1 cellular context compared by ENCODE assay signal in the genomic region with DNA sequence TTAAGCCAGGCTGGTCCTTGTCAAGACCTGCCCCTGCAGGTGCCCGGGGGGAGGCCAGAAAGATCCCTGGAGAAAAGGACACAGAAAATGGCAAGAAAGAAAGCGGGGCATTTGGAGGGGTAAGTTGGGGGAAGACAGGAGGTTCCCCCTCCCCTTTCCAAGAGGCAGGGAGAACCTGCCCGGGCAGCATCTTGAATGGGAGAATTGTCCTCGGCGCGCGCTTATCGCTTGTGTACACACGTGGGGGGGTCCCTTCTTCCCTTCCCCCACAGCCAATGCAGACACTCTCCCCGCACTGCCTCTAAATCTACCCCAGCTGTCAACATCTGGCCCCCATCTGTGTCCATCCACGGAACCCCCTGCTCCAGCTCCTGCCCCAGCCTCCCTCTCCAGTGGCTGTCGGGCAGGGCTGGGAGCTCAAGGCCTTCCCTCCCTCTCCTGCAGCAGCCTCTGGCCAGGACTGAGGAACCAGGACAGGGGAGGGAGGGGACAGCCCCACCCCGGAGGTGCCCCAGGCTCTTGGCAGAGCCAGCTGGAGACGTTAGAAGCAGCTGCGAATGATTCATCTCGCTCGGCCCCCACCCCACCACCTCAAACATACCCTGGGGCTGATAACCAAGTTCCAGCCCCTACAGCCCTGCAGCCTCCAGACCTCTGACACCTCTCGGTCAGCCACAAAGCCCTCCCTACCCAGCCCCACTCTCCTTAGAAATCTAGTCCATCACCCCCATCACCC.
TF ChIP-seq lines count a peak whose summit lies in the region.

No MANE protein-coding gene starts in this region.

TF ChIP-seq in HepG2, 621 proteins besides CTCF, POLR2A, EP300 and RAD21 (continued from another document and continues in another):
- TF ChIP-seq KIAA2018 (CRISPR knock-in tag; IDR thresholded peaks at IDR 0.05; ENCODE audit: borderline replicate concordance) = no peak
- peak; percentile 94 for TF ChIP-seq FOSL2 (CRISPR knock-in tag; IDR thresholded peaks at IDR 0.05)
- TF ChIP-seq ZNF350 (CRISPR knock-in tag; IDR thresholded peaks at IDR 0.05; ENCODE audit: borderline replicate concordance, low read depth) = peak; percentile 55; the same call in 1 of the 2 replicates
- no peak for TF ChIP-seq ZNF607 (CRISPR knock-in tag; IDR thresholded peaks at IDR 0.05; ENCODE audit: borderline replicate concordance)
- TF ChIP-seq KMT2B (CRISPR knock-in tag; IDR thresholded peaks at IDR 0.05) = no peak
- no peak for TF ChIP-seq ZNF496 (CRISPR knock-in tag; IDR thresholded peaks at IDR 0.05; ENCODE audit: insufficient replicate concordance)
- no peak for TF ChIP-seq SKI (IDR thresholded peaks at IDR 0.05; ENCODE audit: partially characterized antibody)
- TF ChIP-seq ZNF569 (CRISPR knock-in tag; IDR thresholded peaks at IDR 0.05; ENCODE audit: borderline replicate concordance) = no peak
- no peak for TF ChIP-seq ZSCAN22 (CRISPR knock-in tag; IDR thresholded peaks at IDR 0.05)
- TF ChIP-seq CREBL2 (CRISPR knock-in tag; IDR thresholded peaks at IDR 0.05; ENCODE audit: borderline replicate concordance) = no peak
- no peak for TF ChIP-seq SOX13 (IDR thresholded peaks at IDR 0.05)
- peak in 1 of 2 experiments; percentile 53; a peak in 2 of 4 replicates for TF ChIP-seq SOX13 (CRISPR knock-in tag; conservative IDR thresholded peaks at IDR 0.05 in 1 of 2, IDR thresholded peaks at IDR 0.05 in 1 of 2)
- TF ChIP-seq ZFX (CRISPR knock-in tag; IDR thresholded peaks at IDR 0.05; ENCODE audit: low read depth) = no peak
- TF ChIP-seq FLYWCH1 (CRISPR knock-in tag; IDR thresholded peaks at IDR 0.05) = no peak
- TF ChIP-seq ZKSCAN1 (IDR thresholded peaks at IDR 0.05; ENCODE audit: low read length) = no peak
- no peak for TF ChIP-seq NFKB2 (CRISPR knock-in tag; IDR thresholded peaks at IDR 0.05; ENCODE audit: borderline replicate concordance)
- no peak for TF ChIP-seq SMARCC2 (IDR thresholded peaks at IDR 0.05)
- TF ChIP-seq MED8 (CRISPR knock-in tag; IDR thresholded peaks at IDR 0.05; ENCODE audit: insufficient replicate concordance) = peak; percentile 42
- no peak for TF ChIP-seq ZNF12 (CRISPR knock-in tag; IDR thresholded peaks at IDR 0.05)
- TF ChIP-seq SAP130 (CRISPR knock-in tag; IDR thresholded peaks at IDR 0.05; ENCODE audit: low read depth) = peak; percentile 66
- no peak for TF ChIP-seq SMAD3 (CRISPR knock-in tag; IDR thresholded peaks at IDR 0.05)
- TF ChIP-seq MIER2 (CRISPR knock-in tag; IDR thresholded peaks at IDR 0.05) = 0 out of 2 replicates have a peak, but pooled peaks have one; percentile 22
- no peak for TF ChIP-seq ZNF674 (CRISPR knock-in tag; IDR thresholded peaks at IDR 0.05; ENCODE audit: low read depth)
- TF ChIP-seq KLF13 (CRISPR knock-in tag; IDR thresholded peaks at IDR 0.05) = no peak
- no peak for TF ChIP-seq MBD4 (IDR thresholded peaks at IDR 0.05; ENCODE audit: borderline replicate concordance, low read length)
- TF ChIP-seq ZNF383 (CRISPR knock-in tag; IDR thresholded peaks at IDR 0.05; ENCODE audit: borderline replicate concordance) = no peak
- TF ChIP-seq, protein P1, sequence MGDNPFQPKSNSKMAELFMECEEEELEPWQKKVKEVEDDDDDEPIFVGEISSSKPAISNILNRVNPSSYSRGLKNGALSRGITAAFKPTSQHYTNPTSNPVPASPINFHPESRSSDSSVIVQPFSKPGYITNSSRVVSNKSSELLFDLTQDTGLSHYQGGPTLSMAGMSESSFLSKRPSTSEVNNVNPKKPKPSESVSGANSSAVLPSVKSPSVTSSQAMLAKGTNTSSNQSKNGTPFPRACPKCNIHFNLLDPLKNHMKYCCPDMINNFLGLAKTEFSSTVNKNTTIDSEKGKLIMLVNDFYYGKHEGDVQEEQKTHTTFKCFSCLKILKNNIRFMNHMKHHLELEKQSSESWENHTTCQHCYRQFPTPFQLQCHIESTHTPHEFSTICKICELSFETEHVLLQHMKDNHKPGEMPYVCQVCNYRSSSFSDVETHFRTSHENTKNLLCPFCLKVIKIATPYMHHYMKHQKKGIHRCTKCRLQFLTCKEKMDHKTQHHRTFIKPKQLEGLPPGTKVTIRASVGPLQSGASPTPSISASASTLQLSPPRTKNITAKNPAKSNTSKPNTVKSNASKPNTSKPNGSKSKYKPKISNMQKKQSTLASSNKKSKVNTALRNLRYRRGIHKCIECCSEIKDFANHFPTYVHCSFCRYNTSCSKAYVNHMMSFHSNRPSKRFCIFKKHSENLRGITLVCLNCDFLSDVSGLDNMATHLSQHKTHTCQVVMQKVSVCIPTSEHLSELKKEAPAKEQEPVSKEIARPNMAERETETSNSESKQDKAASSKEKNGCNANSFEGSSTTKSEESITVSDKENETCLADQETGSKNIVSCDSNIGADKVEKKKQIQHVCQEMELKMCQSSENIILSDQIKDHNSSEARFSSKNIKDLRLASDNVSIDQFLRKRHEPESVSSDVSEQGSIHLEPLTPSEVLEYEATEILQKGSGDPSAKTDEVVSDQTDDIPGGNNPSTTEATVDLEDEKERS (CRISPR knock-in tag; IDR thresholded peaks at IDR 0.05) = no peak
- TF ChIP-seq ZNF724P (CRISPR knock-in tag; IDR thresholded peaks at IDR 0.05; ENCODE audit: borderline replicate concordance) = no peak
- 0 out of 2 replicates have a peak, but pooled peaks have one; percentile 29 for TF ChIP-seq MXD4 (CRISPR knock-in tag; IDR thresholded peaks at IDR 0.05)
- TF ChIP-seq, protein P2, sequence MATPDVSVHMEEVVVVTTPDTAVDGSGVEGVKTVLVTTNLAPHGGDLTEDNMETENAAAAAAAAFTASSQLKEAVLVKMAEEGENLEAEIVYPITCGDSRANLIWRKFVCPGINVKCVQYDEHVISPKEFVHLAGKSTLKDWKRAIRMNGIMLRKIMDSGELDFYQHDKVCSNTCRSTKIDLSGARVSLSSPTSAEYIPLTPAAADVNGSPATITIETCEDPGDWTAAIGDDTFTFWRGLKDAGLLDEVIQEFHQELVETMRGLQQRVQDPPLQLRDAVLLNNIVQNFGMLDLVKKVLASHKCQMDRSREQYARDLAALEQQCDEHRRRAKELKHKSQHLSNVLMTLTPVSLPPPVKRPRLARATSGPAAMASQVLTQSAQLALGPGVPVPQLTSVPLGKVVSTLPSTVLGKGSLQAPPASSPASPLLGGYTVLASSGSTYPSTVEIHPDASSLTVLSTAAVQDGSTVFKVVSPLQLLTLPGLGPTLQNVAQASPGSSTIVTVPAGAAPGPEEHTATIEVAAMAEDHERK (CRISPR knock-in tag; IDR thresholded peaks at IDR 0.05; ENCODE audit: low read depth) = no peak
- no peak; the same call in 1 of the 2 replicates for TF ChIP-seq ZC3H13 (CRISPR knock-in tag; IDR thresholded peaks at IDR 0.05)
- TF ChIP-seq FUBP1 (CRISPR knock-in tag; IDR thresholded peaks at IDR 0.05; ENCODE audit: borderline replicate concordance) = no peak
- TF ChIP-seq MAFF (IDR thresholded peaks at IDR 0.05; ENCODE audit: low read depth, low read length) = no peak
- no peak; the same call in 1 of the 2 replicates for TF ChIP-seq ZFP91 (CRISPR knock-in tag; IDR thresholded peaks at IDR 0.05; ENCODE audit: borderline replicate concordance)
- TF ChIP-seq ZNF775 (CRISPR knock-in tag; IDR thresholded peaks at IDR 0.05; ENCODE audit: borderline replicate concordance) = no peak
- no peak for TF ChIP-seq HNRNPLL (IDR thresholded peaks at IDR 0.05; ENCODE audit: low read depth, low read length, poor library complexity, severe bottlenecking)
- TF ChIP-seq ATF7 (IDR thresholded peaks at IDR 0.05) = no peak
- TF ChIP-seq ATF7 (CRISPR knock-in tag; IDR thresholded peaks at IDR 0.05) = no peak
- no peak for TF ChIP-seq EHMT2 (IDR thresholded peaks at IDR 0.05; ENCODE audit: borderline replicate concordance, low read depth, low read length)
- peak; percentile 71 for TF ChIP-seq ZNF781 (CRISPR knock-in tag; IDR thresholded peaks at IDR 0.05; ENCODE audit: borderline replicate concordance, not compliant biosample characterization)
- TF ChIP-seq KDM4B (CRISPR knock-in tag; IDR thresholded peaks at IDR 0.05) = no peak
- TF ChIP-seq, protein P3, sequence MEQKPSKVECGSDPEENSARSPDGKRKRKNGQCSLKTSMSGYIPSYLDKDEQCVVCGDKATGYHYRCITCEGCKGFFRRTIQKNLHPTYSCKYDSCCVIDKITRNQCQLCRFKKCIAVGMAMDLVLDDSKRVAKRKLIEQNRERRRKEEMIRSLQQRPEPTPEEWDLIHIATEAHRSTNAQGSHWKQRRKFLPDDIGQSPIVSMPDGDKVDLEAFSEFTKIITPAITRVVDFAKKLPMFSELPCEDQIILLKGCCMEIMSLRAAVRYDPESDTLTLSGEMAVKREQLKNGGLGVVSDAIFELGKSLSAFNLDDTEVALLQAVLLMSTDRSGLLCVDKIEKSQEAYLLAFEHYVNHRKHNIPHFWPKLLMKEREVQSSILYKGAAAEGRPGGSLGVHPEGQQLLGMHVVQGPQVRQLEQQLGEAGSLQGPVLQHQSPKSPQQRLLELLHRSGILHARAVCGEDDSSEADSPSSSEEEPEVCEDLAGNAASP (CRISPR knock-in tag; IDR thresholded peaks at IDR 0.05; ENCODE audit: borderline replicate concordance) = no peak
- TF ChIP-seq MTF1 (CRISPR knock-in tag; IDR thresholded peaks at IDR 0.05) = no peak
- 0 out of 2 replicates have a peak, but pooled peaks have one; percentile 41 for TF ChIP-seq NFKBIZ (CRISPR knock-in tag; IDR thresholded peaks at IDR 0.05)
- TF ChIP-seq TBP (CRISPR knock-in tag; IDR thresholded peaks at IDR 0.05) = no peak
- no peak for TF ChIP-seq TBX3 (IDR thresholded peaks at IDR 0.05; ENCODE audit: borderline replicate concordance)
